In genomic region chr20:407097-407952, GRCh38 we compare ENCODE assay signal across 8 cellular contexts. TPM values are rescaled to one million over a fixed set of nuclear protein-coding genes. Genes with fewer than 3 reads are reported as not detected.
DNase-seq lines count a peak whose midpoint lies in the region; ATAC-seq, FAIRE-seq and TF ChIP-seq lines count a peak whose summit lies in the region.

No MANE protein-coding gene starts in this region.

- H3K4me2 ChIP-seq in DND-41 (ENCODE audit: insufficient read depth, low read length), result peak overlapping the region; percentile 91

- FAIRE-seq in frontal cortex (lab: Jason Lieb, UNC), result no peak

- peak overlapping the region; percentile 85 for H3K9ac ChIP-seq in DND-41 (ENCODE audit: low read depth, low read length)
- peak overlapping the region; percentile 57 for H3K9ac ChIP-seq in HUES64 (ENCODE audit: low read depth, low read length)

- peak; percentile 84 for DNase-seq in DND-41
- peak; percentile 66 for DNase-seq in OCI-M2 (lab: John Stamatoyannopoulos, UW; ENCODE audit: unreplicated experiment)
- peak; percentile 42 for DNase-seq in activated gamma-delta T cell treated with anti-CD3 and anti-CD28 coated beads, Interleukin-2, amount 50 U/mL, for 16 hours (ENCODE audit: low read depth)
- DNase-seq in frontal cortex (ENCODE audit: low spot score in 2 of 2), result peak; percentile 88 to 90
- peak in 42 of 49 donors; percentile 25 to 85 (median 70) for DNase-seq in substantia nigra (lab: John Stamatoyannopoulos, UW)

- H4K20me1 ChIP-seq in DND-41 (ENCODE audit: insufficient read depth, low read length), result peaks cover 10% of the 10 kb centered on the region

- TF ChIP-seq CTCF in DND-41 (IDR thresholded peaks at IDR 0.05; ENCODE audit: borderline replicate concordance, extremely low read depth, low read length, poor library complexity, severe bottlenecking), result peak; percentile 41

- peaks cover 41% of the 10 kb centered on the region for H3K79me2 ChIP-seq in DND-41 (ENCODE audit: insufficient read depth, low read length)

- H3K4me3 ChIP-seq in DND-41 (ENCODE audit: low read depth in 1 of 2, low read length in 2 of 2) (peak overlapping the region; percentile 15 to 57; a peak in 3 of 4 replicates), HUES64 (ENCODE audit: low read length) (peak overlapping the region; percentile 70), neuron (ENCODE audit: low read length) (peak overlapping the region; percentile 54)

- H2AFZ ChIP-seq in DND-41 (ENCODE audit: low read depth, low read length) (peak overlapping the region; percentile 73), neuron (ENCODE audit: low read depth, low read length) (peak overlapping the region; percentile 81)

- no peaks in the 10 kb centered on the region for H3K27me3 ChIP-seq in DND-41 (ENCODE audit: insufficient read depth, low read length, poor library complexity)
- H3K27me3 ChIP-seq in HUES64 (ENCODE audit: insufficient read depth, low read length), result no peaks in the 10 kb centered on the region
- H3K27me3 ChIP-seq in neuron (ENCODE audit: insufficient read depth, low read length), result no peaks in the 10 kb centered on the region

- H3K9me3 ChIP-seq in DND-41 (ENCODE audit: insufficient read depth, low read length, severe bottlenecking) (no peaks in the 10 kb centered on the region), HUES64 (ENCODE audit: insufficient read depth, low read depth, low read length) (peaks cover 6% of the 10 kb centered on the region; the same call in 1 of the 2 replicates), neuron (ENCODE audit: low read length) (peaks cover 17% of the 10 kb centered on the region)

- ATAC-seq in DND-41 (ENCODE audit: insufficient read depth, low read depth), result peak; percentile 76
- ATAC-seq in GM21526 (IDR thresholded peaks at IDR 0.05; ENCODE audit: low FRiP score, unreplicated experiment), result peak; percentile 58

- H3K36me3 ChIP-seq in DND-41 (ENCODE audit: insufficient read depth, low read length) (peaks cover 31% of the 10 kb centered on the region), HUES64 (ENCODE audit: insufficient read depth, low read length) (peaks cover 22% of the 10 kb centered on the region), neuron (ENCODE audit: insufficient read depth, low read length) (peaks cover 24% of the 10 kb centered on the region)

- peaks cover 51% of the 10 kb centered on the region for H3K4me1 ChIP-seq in DND-41 (ENCODE audit: insufficient read depth, low read length)
- H3K4me1 ChIP-seq in HUES64 (ENCODE audit: insufficient read depth, low read length), result 0 out of 2 replicates have a peak, but pooled peaks cover 5% of the 10 kb centered on the region
- peaks cover 15% of the 10 kb centered on the region for H3K4me1 ChIP-seq in neuron (ENCODE audit: insufficient read depth, low read length)

- H3K27ac ChIP-seq in DND-41 (ENCODE audit: low read length), result peak overlapping the region; percentile 76
- peak overlapping the region; percentile 87; the same call in 1 of the 2 replicates for H3K27ac ChIP-seq in HUES64 (ENCODE audit: low read depth, low read length)
- peak overlapping the region; percentile 67 for H3K27ac ChIP-seq in substantia nigra (ENCODE audit: low read depth, low read length, poor library complexity, severe bottlenecking)

- WGBS in HUES64, result 3% methylated on average over 43 of the region's 45 CpGs

RNA-seq across cellular contexts. Expression of gene RBCK1, which starts 0.8 kb away (rescaled TPM):
- polyA plus RNA-seq in HUES64 (2013, experiment 1 of 2), result 32.7 TPM
- polyA plus RNA-seq in HUES64 (2013, experiment 2 of 2), result 37.1 TPM
- 15.1 TPM for total RNA-seq in frontal cortex

RNA-seq across cellular contexts. Expression of gene TRIB3, which starts 26.8 kb away (rescaled TPM):
- polyA plus RNA-seq in HUES64 (2013, experiment 1 of 2), result 5.6 TPM
- 6.3 TPM for polyA plus RNA-seq in HUES64 (2013, experiment 2 of 2)
- total RNA-seq in frontal cortex, result 12.6 TPM

RNA-seq across cellular contexts. Expression of gene TBC1D20, which starts 55.0 kb away (rescaled TPM):
- polyA plus RNA-seq in HUES64 (2013, experiment 1 of 2), result 10.5 TPM
- 12.6 TPM for polyA plus RNA-seq in HUES64 (2013, experiment 2 of 2)
- total RNA-seq in frontal cortex, result 12.6 TPM

Comparison
In these comparisons a context has a peak if more than half of its experiments do, and no peak if none do; other contexts are left out.
1. Peak in every context shown above with its lines: DNase-seq, ATAC-seq, H3K4me3 ChIP-seq and H3K27ac ChIP-seq.